In genomic region chr16:11794991-11795886, GRCh38 we compare ENCODE assay signal across 9 cellular contexts. TPM values are rescaled to one million over a fixed set of nuclear protein-coding genes. Genes with fewer than 3 reads are reported as not detected.
DNase-seq lines count a peak whose midpoint lies in the region; ATAC-seq and TF ChIP-seq lines count a peak whose summit lies in the region.
"Had no signal": no experiment of that assay in that cellular context is flagged by ENCODE, and none has a peak within 500 bp of the region (broad histone marks: within the 10 kb centered on the region; RNA-seq: fewer than 3 reads in every experiment).

No MANE protein-coding gene starts in this region.

- peak overlapping the region; percentile 83 for H3K4me3 Mint-ChIP-seq in activated naive CD8-positive, alpha-beta T cell treated with anti-CD3 and anti-CD28 coated beads, Interleukin-2, amount 50 U/mL, for 24 hours
- H3K4me3 Mint-ChIP-seq in type B pancreatic cell, result peak overlapping the region; percentile 86

- peaks cover 8 to 82% (median 66%) of the 10 kb centered on the region in 12 donors for H3K4me1 ChIP-seq in heart left ventricle
- peaks cover 0 to 64% (median 29%) of the 10 kb centered on the region in 4 donors for H3K4me1 ChIP-seq in right lobe of liver

- TF ChIP-seq CTCF in heart left ventricle (IDR thresholded peaks at IDR 0.05), result no peak
- no peak for TF ChIP-seq CTCF in right lobe of liver (IDR thresholded peaks at IDR 0.05)
- TF ChIP-seq CTCF in type B pancreatic cell (conservative IDR thresholded peaks at IDR 0.05), result no peak

- peak in 1 of 5 donors; percentile 44 for DNase-seq in heart left ventricle
- DNase-seq in left cardiac atrium, result no peak
- no peak for DNase-seq in activated naive CD8-positive, alpha-beta T cell treated with anti-CD3 and anti-CD28 coated beads, Interleukin-2, amount 50 U/mL, for 24 hours
- no peak for DNase-seq in right lobe of liver
- DNase-seq in type B pancreatic cell (ENCODE audit: extremely low spot score, unreplicated experiment), result no peak
- no peak for DNase-seq in DMS53 treated with DMSO at 0.1 percent for 48 hours (lab: John Stamatoyannopoulos, UW; ENCODE audit: unreplicated experiment)
- DNase-seq in NCI-H345 treated with DMSO at 0.1 percent for 48 hours (lab: John Stamatoyannopoulos, UW; ENCODE audit: unreplicated experiment), result no peak
- DNase-seq: NCI-H1694 had no signal

- H3K36me3 Mint-ChIP-seq in activated naive CD8-positive, alpha-beta T cell treated with anti-CD3 and anti-CD28 coated beads, Interleukin-2, amount 50 U/mL, for 24 hours (ENCODE audit: low read depth), result peaks cover 22% of the 10 kb centered on the region
- H3K36me3 Mint-ChIP-seq in type B pancreatic cell, result peaks cover 14% of the 10 kb centered on the region

- no peaks in the 10 kb centered on the region for H3K9me3 Mint-ChIP-seq in activated naive CD8-positive, alpha-beta T cell treated with anti-CD3 and anti-CD28 coated beads, Interleukin-2, amount 50 U/mL, for 24 hours
- H3K9me3 Mint-ChIP-seq in type B pancreatic cell, result no peaks in the 10 kb centered on the region

- ATAC-seq in heart left ventricle, result no peak
- ATAC-seq in left cardiac atrium, result no peak
- ATAC-seq in activated naive CD8-positive, alpha-beta T cell treated with anti-CD3 and anti-CD28 coated beads, Interleukin-2, amount 50 U/mL, for 24 hours, result no peak
- no peak for ATAC-seq in right lobe of liver
- no peak for ATAC-seq in GM18873 (IDR thresholded peaks at IDR 0.05; ENCODE audit: low FRiP score, unreplicated experiment)

- H3K4me1 Mint-ChIP-seq in activated naive CD8-positive, alpha-beta T cell treated with anti-CD3 and anti-CD28 coated beads, Interleukin-2, amount 50 U/mL, for 24 hours, result peaks cover 80% of the 10 kb centered on the region
- peaks cover 69% of the 10 kb centered on the region for H3K4me1 Mint-ChIP-seq in type B pancreatic cell (ENCODE audit: unreplicated experiment)

- H3K27me3 ChIP-seq in heart left ventricle (no peaks in the 10 kb centered on the region), right lobe of liver (no peaks in the 10 kb centered on the region)

- TF ChIP-seq POLR2A in heart left ventricle (IDR thresholded peaks at IDR 0.05) (no peak), right lobe of liver (IDR thresholded peaks at IDR 0.05) (no peak)

- H3K27me3 Mint-ChIP-seq in activated naive CD8-positive, alpha-beta T cell treated with anti-CD3 and anti-CD28 coated beads, Interleukin-2, amount 50 U/mL, for 24 hours, result no peaks in the 10 kb centered on the region
- H3K27me3 Mint-ChIP-seq in type B pancreatic cell, result no peaks in the 10 kb centered on the region

- H3K4me3 ChIP-seq in heart left ventricle, result peak overlapping the region in 11 of 12 donors; percentile 59 to 100 (median 96)
- peak overlapping the region in 2 of 3 donors; percentile 81 to 82 for H3K4me3 ChIP-seq in right lobe of liver

- intact Hi-C loops in heart left ventricle (cut with DNase I) (loop anchor here in 9 of 10 donors (5.0 to 10.0 kb wide), 6 partner anchors 43 to 853 kb away; partner anchors contain the start of genes TXNDC11 (in 6 of the 9), CLEC16A (in 1 of the 9), DEXI (in 1 of the 9) and RSL1D1 (in 1 of the 9)), left cardiac atrium (cut with DNase I) (loop anchor here in 1 of 2 donors (5.0 kb wide), 1 partner anchor 53 kb away; the partner anchor contains the start of gene TXNDC11), right lobe of liver (cut with DNase I) (loop anchor here (10.0 kb wide), 2 partner anchors 60 to 70 kb away; no protein-coding TSS in a partner anchor)

- H3K27ac Mint-ChIP-seq in activated naive CD8-positive, alpha-beta T cell treated with anti-CD3 and anti-CD28 coated beads, Interleukin-2, amount 50 U/mL, for 24 hours, result peak overlapping the region; percentile 82
- peak overlapping the region; percentile 95 for H3K27ac Mint-ChIP-seq in type B pancreatic cell

- WGBS in heart left ventricle, 4 donors, result 81 to 87% (median 84%) methylated on average over 21 of the region's 21 CpGs
- 78% methylated on average over 17 of the region's 21 CpGs for WGBS in right lobe of liver (ENCODE audit: insufficient coverage, low coverage, low lambda C conversion rate, missing lambda C conversion rate)

- H3K27ac ChIP-seq in heart left ventricle (peak overlapping the region in 10 of 12 donors; percentile 95 to 99 (median 99)), right lobe of liver (peak overlapping the region; percentile 96 to 98 (median 97))

- no peaks in the 10 kb centered on the region for H3K9me3 ChIP-seq in heart left ventricle
- no peaks in the 10 kb centered on the region for H3K9me3 ChIP-seq in right lobe of liver

- H3K36me3 ChIP-seq in heart left ventricle, result peaks cover 0 to 31% (median 9%) of the 10 kb centered on the region in 9 donors
- H3K36me3 ChIP-seq in right lobe of liver, result no peaks in the 10 kb centered on the region

RNA-seq across cellular contexts. Expression of gene ZC3H7A, which starts 1.8 kb away (rescaled TPM):
- total RNA-seq in heart left ventricle (10 to 100 TPM; 20.2 to 42.3 (median 29.7) TPM), left cardiac atrium (10 to 100 TPM; 24.0 to 28.2 TPM), right lobe of liver (10 to 100 TPM; 22.8 to 34.0 (median 26.9) TPM), type B pancreatic cell (ENCODE audit: low replicate concordance) (43.3 and 67.5 TPM in 2 replicates)
- polyA plus RNA-seq in heart left ventricle, result 10 to 100 TPM; 16.9 to 17.7 TPM

RNA-seq across cellular contexts. Expression of gene TXNDC11, which starts 52.6 kb away (rescaled TPM):
- 10 to 100 TPM; 18.9 to 29.3 (median 25.9) TPM for total RNA-seq in heart left ventricle
- polyA plus RNA-seq in heart left ventricle, result 10 to 100 TPM; 23.6 to 53.1 TPM
- total RNA-seq in left cardiac atrium, result 10 to 100 TPM; 21.8 to 30.4 TPM
- total RNA-seq in right lobe of liver, result 10 to 100 TPM; 43.2 to 63.3 (median 54.0) TPM
- 26.7 and 39.0 TPM in 2 replicates for total RNA-seq in type B pancreatic cell (ENCODE audit: low replicate concordance)

RNA-seq across cellular contexts. Expression of gene RSL1D1, which starts 56.1 kb away (rescaled TPM):
- total RNA-seq in heart left ventricle (100 to 1,000 TPM in 3 of 9 donors, 10 to 100 TPM in 6; 81.4 to 125 (median 92.3) TPM), left cardiac atrium (100 to 1,000 TPM in 1 of 2 donors, 10 to 100 TPM in 1; 98.4 to 113 TPM), right lobe of liver (10 to 100 TPM; 38.1 to 77.3 (median 54.9) TPM), type B pancreatic cell (ENCODE audit: low replicate concordance) (150 and 184 TPM in 2 replicates)
- 10 to 100 TPM; 38.3 to 88.1 TPM for polyA plus RNA-seq in heart left ventricle
